In the genomic region with DNA sequence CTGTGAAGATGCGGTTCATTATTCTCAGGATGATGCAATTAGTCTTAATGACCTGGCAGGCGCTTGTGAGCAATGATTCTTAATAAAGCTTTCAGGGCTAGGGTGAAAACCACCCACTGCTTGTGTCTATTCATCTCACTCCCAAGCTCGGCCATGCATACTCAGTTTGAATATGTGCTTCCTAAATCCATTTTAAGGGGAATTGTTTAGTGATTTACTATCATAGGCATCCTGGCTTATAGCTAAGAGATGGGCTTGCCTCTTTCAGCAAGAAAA, we compare ENCODE assay signal across 15 cellular contexts.
DNase-seq lines count a peak whose midpoint lies in the region; ATAC-seq, FAIRE-seq and TF ChIP-seq lines count a peak whose summit lies in the region.
"Had no signal": no experiment of that assay in that cellular context is flagged by ENCODE, and none has a peak within 500 bp of the region (broad histone marks: within the 10 kb centered on the region; RNA-seq: fewer than 3 reads in every experiment).

No MANE protein-coding gene starts in this region.

- no peaks in the 10 kb centered on the region for H4K20me1 ChIP-seq in GM12878 (ENCODE audit: control insufficient read depth, insufficient read depth)

- DNase-seq in GM12878 (ENCODE audit: low read depth, low spot score) (peak; percentile 77), midbrain (lab: John Stamatoyannopoulos, UW) (no peak), tibial nerve (ENCODE audit: low spot score in 2 of 2) (no peak)
- DNase-seq in T-helper 2 cell treated with Interferon-gamma antibody and Interleukin-4, amounts not matched to agents 5 μg/mL and 100 μg/mL, for 36 hours (ENCODE audit: low spot score): no peak
- DNase-seq: activated naive CD4-positive, alpha-beta T cell treated with anti-CD3 and anti-CD28 coated beads, Interleukin-2, amount 50 U/mL, for 16 hours; effector memory CD8-positive, alpha-beta T cell; mesenchymal stem cell; MG63; NCI-H2107; occipital lobe had no signal

- no peaks in the 10 kb centered on the region for H3K79me2 ChIP-seq in GM12878 (ENCODE audit: control insufficient read depth, insufficient read depth, low read length)

- TF ChIP-seq RAD21 in GM12878 (IDR thresholded peaks at IDR 0.05; ENCODE audit: insufficient read depth, low read depth, low read length): no peak

- H3K4me3 Mint-ChIP-seq in T-helper 2 cell treated with Interferon-gamma antibody and Interleukin-4, amounts not matched to agents 5 μg/mL and 100 μg/mL, for 36 hours: no peak overlapping the region
- H3K4me3 Mint-ChIP-seq: B cell; effector memory CD8-positive, alpha-beta T cell had no signal

- H3K27ac ChIP-seq in GM12878 (ENCODE audit: control insufficient read depth, insufficient read depth) (peak overlapping the region; percentile 54; the same call in 1 of the 2 replicates), tibial nerve (no peak overlapping the region)

- WGBS in GM12878 (ENCODE audit: insufficient coverage, insufficient replicate concordance, low lambda C conversion rate, missing lambda C conversion rate): 2% methylated on average over 3 of the region's 3 CpGs
- WGBS in tibial nerve, 2 donors: 69 to 74% methylated on average over 3 of the region's 3 CpGs

- H3K27me3 Mint-ChIP-seq in T-helper 2 cell treated with Interferon-gamma antibody and Interleukin-4, amounts not matched to agents 5 μg/mL and 100 μg/mL, for 36 hours (ENCODE audit: low read depth): no peaks in the 10 kb centered on the region
- H3K27me3 Mint-ChIP-seq: B cell; effector memory CD8-positive, alpha-beta T cell had no signal

- in situ Hi-C loops in GM12878 (cut with MboI): loop anchor here (10.0 to 25.0 kb wide), 2 partner anchors 437 to 659 kb away; no protein-coding TSS in a partner anchor

- intact Hi-C loops in GM12878 (cut with micrococcal nuclease; ENCODE audit: unreplicated experiment): loop anchor here (5.0 to 10.0 kb wide), 3 partner anchors 113 to 659 kb away; no protein-coding TSS in a partner anchor

- TF ChIP-seq EP300 in GM12878 (IDR thresholded peaks at IDR 0.05; ENCODE audit: borderline replicate concordance in 1 of 2, control insufficient read depth in 1 of 2, low read depth in 2 of 2, low read length in 2 of 2) (peak; percentile 89 to 94), tibial nerve (IDR thresholded peaks at IDR 0.05) (no peak)

- no peaks in the 10 kb centered on the region; the same call in 2 of the 3 replicates for H3K9me3 ChIP-seq in GM12878 (replicated peaks; ENCODE audit: control insufficient read depth, insufficient read depth, low read length)
- peaks cover 0 to 7% (median 0%) of the 10 kb centered on the region in 4 donors for H3K9me3 ChIP-seq in tibial nerve
- H3K9me3 ChIP-seq: MG63 had no signal

- H3K36me3 ChIP-seq in GM12878 (ENCODE audit: control insufficient read depth in 2 of 2, insufficient read depth in 2 of 2, low read length in 1 of 2) (no peaks in the 10 kb centered on the region), tibial nerve (no peaks in the 10 kb centered on the region)
- H3K36me3 ChIP-seq: MG63 had no signal

- SMC1A ChIA-PET in GM12878 (lab: Charles Lee; ENCODE audit: uncharacterized antibody, unreplicated experiment): interaction anchor here (0.8 to 4.0 kb wide), 14 partner anchors 9 to 659 kb away, joined by 3 to 21 read pairs (median 5); no protein-coding TSS in a partner anchor

- TF ChIP-seq CTCF in GM12878 (IDR thresholded peaks at IDR 0.05 in 2 of 3, conservative IDR thresholded peaks at IDR 0.05 in 1 of 3; ENCODE audit: control insufficient read depth in 2 of 3, extremely low read depth in 1 of 3, insufficient read depth in 1 of 3, low read depth in 3 of 3, low read length in 3 of 3): no peak
- TF ChIP-seq CTCF in tibial nerve (IDR thresholded peaks at IDR 0.05): no peak

- ATAC-seq in GM18858 (IDR thresholded peaks at IDR 0.05; ENCODE audit: unreplicated experiment): peak; percentile 32
- ATAC-seq in GM21526 (IDR thresholded peaks at IDR 0.05; ENCODE audit: low FRiP score, unreplicated experiment): peak; percentile 43
- peak; percentile 41 for ATAC-seq in HG03060 (IDR thresholded peaks at IDR 0.05; ENCODE audit: low read depth, unreplicated experiment)
- peak; percentile 76 for ATAC-seq in GM12878
- ATAC-seq in GM18519 (IDR thresholded peaks at IDR 0.05; ENCODE audit: low FRiP score, unreplicated experiment): no peak
- ATAC-seq: effector memory CD8-positive, alpha-beta T cell had no signal

- RAD21 ChIA-PET in GM12878 (lab: Charles Lee; ENCODE audit: unreplicated experiment): interaction anchor here (0.6 to 3.4 kb wide), 16 partner anchors 11 to 830 kb away, joined by 3 to 11 read pairs (median 3); a partner anchor contains a TSS

- H2AFZ ChIP-seq in GM12878 (ENCODE audit: control insufficient read depth, low read depth, low read length): no peak overlapping the region

- H3K4me1 ChIP-seq in GM12878 (ENCODE audit: control insufficient read depth, insufficient read depth, low read length) (peaks cover 39% of the 10 kb centered on the region), tibial nerve (no peaks in the 10 kb centered on the region)

- no peaks in the 10 kb centered on the region for H3K36me3 Mint-ChIP-seq in T-helper 2 cell treated with Interferon-gamma antibody and Interleukin-4, amounts not matched to agents 5 μg/mL and 100 μg/mL, for 36 hours (ENCODE audit: low read depth)

- H3K27me3 ChIP-seq in GM12878 (replicated peaks in 1 of 2; ENCODE audit: control insufficient read depth in 2 of 2, insufficient read depth in 2 of 2, low read length in 1 of 2) (no peaks in the 10 kb centered on the region), tibial nerve (no peaks in the 10 kb centered on the region)
- H3K27me3 ChIP-seq: MG63 had no signal

- no peak overlapping the region for H3K4me3 ChIP-seq in GM12878
- H3K4me3 ChIP-seq in tibial nerve: no peak overlapping the region
- H3K4me3 ChIP-seq: MG63 had no signal

- peaks cover 11% of the 10 kb centered on the region for H3K9me3 Mint-ChIP-seq in T-helper 2 cell treated with Interferon-gamma antibody and Interleukin-4, amounts not matched to agents 5 μg/mL and 100 μg/mL, for 36 hours

- POLR2A ChIA-PET in GM12878 (lab: Charles Lee): interaction anchor here (0.5 to 1.5 kb wide), 3 partner anchors 45 to 1669 kb away, joined by 3 to 4 read pairs (median 3); no protein-coding TSS in a partner anchor

- H3K27ac Mint-ChIP-seq in T-helper 2 cell treated with Interferon-gamma antibody and Interleukin-4, amounts not matched to agents 5 μg/mL and 100 μg/mL, for 36 hours: no peak overlapping the region
- H3K27ac Mint-ChIP-seq: B cell; effector memory CD8-positive, alpha-beta T cell had no signal

- 0 out of 2 replicates have a peak overlapping the region, but pooled peaks have one; percentile 35 for H3K4me2 ChIP-seq in GM12878 (ENCODE audit: control insufficient read depth, insufficient read depth)

- BruUV-seq in GM12878 (replicated peaks; lab: Mats Ljungman, UMichigan): no TSS peak

- H3K4me1 Mint-ChIP-seq in T-helper 2 cell treated with Interferon-gamma antibody and Interleukin-4, amounts not matched to agents 5 μg/mL and 100 μg/mL, for 36 hours (ENCODE audit: low read depth): no peaks in the 10 kb centered on the region

- TF ChIP-seq POLR2A in GM12878 (IDR thresholded peaks at IDR 0.05; ENCODE audit: low read depth, low read length) (no peak), tibial nerve (IDR thresholded peaks at IDR 0.05) (no peak)

- CTCF ChIA-PET in GM12878 (lab: Yijun Ruan, JAX): interaction anchor here (0.9 to 2.5 kb wide), 10 partner anchors 9 to 590 kb away, joined by 3 to 11 read pairs (median 4); no protein-coding TSS in a partner anchor

- H3K9ac ChIP-seq in GM12878 (ENCODE audit: control insufficient read depth, insufficient read depth, low read length): no peak overlapping the region

- FAIRE-seq in GM12878 (lab: Jason Lieb, UNC): no peak

TF ChIP-seq in GM12878, 131 proteins besides CTCF, POLR2A, EP300 and RAD21 (continues in another document):
- TF ChIP-seq JUNB (IDR thresholded peaks at IDR 0.05): peak; percentile 89
- TF ChIP-seq BCL11A (IDR thresholded peaks at IDR 0.05; ENCODE audit: low read depth, low read length): peak; percentile 99
- no peak for TF ChIP-seq NR2C1 (IDR thresholded peaks at IDR 0.05)
- TF ChIP-seq ESRRA (IDR thresholded peaks at IDR 0.05; ENCODE audit: low read length): no peak
- no peak for TF ChIP-seq CBX5 (IDR thresholded peaks at IDR 0.05; ENCODE audit: low read depth)
- TF ChIP-seq, protein P1, sequence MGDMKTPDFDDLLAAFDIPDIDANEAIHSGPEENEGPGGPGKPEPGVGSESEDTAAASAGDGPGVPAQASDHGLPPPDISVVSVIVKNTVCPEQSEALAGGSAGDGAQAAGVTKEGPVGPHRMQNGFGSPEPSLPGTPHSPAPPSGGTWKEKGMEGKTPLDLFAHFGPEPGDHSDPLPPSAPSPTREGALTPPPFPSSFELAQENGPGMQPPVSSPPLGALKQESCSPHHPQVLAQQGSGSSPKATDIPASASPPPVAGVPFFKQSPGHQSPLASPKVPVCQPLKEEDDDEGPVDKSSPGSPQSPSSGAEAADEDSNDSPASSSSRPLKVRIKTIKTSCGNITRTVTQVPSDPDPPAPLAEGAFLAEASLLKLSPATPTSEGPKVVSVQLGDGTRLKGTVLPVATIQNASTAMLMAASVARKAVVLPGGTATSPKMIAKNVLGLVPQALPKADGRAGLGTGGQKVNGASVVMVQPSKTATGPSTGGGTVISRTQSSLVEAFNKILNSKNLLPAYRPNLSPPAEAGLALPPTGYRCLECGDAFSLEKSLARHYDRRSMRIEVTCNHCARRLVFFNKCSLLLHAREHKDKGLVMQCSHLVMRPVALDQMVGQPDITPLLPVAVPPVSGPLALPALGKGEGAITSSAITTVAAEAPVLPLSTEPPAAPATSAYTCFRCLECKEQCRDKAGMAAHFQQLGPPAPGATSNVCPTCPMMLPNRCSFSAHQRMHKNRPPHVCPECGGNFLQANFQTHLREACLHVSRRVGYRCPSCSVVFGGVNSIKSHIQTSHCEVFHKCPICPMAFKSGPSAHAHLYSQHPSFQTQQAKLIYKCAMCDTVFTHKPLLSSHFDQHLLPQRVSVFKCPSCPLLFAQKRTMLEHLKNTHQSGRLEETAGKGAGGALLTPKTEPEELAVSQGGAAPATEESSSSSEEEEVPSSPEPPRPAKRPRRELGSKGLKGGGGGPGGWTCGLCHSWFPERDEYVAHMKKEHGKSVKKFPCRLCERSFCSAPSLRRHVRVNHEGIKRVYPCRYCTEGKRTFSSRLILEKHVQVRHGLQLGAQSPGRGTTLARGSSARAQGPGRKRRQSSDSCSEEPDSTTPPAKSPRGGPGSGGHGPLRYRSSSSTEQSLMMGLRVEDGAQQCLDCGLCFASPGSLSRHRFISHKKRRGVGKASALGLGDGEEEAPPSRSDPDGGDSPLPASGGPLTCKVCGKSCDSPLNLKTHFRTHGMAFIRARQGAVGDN (IDR thresholded peaks at IDR 0.05): no peak
- peak; percentile 41 for TF ChIP-seq SMAD1 (IDR thresholded peaks at IDR 0.05; ENCODE audit: low read depth, partially characterized antibody)
- TF ChIP-seq SIX5 (IDR thresholded peaks at IDR 0.05; ENCODE audit: low read depth, low read length, severe bottlenecking): no peak
- TF ChIP-seq, protein P2, sequence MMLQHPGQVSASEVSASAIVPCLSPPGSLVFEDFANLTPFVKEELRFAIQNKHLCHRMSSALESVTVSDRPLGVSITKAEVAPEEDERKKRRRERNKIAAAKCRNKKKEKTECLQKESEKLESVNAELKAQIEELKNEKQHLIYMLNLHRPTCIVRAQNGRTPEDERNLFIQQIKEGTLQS (IDR thresholded peaks at IDR 0.05; ENCODE audit: borderline replicate concordance, extremely low read depth, low read depth, low read length): no peak
